In the genomic region with DNA sequence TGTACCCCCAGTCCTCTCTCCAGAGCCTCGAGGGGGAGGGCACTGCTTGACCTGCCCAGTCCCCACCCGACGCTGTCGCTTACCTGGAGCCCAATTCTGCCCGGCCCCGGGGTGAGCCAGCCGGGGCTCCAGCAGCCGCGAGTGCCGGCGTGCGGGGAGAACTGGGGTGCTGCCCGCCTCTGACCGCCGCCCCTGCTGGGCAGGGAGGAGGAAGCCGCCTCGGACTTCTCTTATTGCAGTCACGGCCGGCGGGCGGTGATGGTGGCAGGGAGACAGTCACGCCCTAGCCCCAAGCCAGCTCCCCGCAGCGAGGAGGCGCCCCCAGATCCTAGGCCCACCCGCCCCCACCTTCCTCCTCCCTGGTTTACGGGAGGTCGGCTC, we compare ENCODE assay signal across 9 cellular contexts. TPM values are rescaled to one million over a fixed set of nuclear protein-coding genes. Genes with fewer than 3 reads are reported as not detected.
DNase-seq lines count a peak whose midpoint lies in the region; ATAC-seq and TF ChIP-seq lines count a peak whose summit lies in the region.
"Had no signal": no experiment of that assay in that cellular context is flagged by ENCODE, and none has a peak within 500 bp of the region (broad histone marks: within the 10 kb centered on the region; RNA-seq: fewer than 3 reads in every experiment).

TSS of gene FGR (minus strand) at position 204 of the 381 bp plus-strand sequence. CDS start 11,269 bp downstream, outside the sequence.

- H3K4me2 ChIP-seq in OCI-LY3 (ENCODE audit: low read length), result peak within 1 kb of the TSS; percentile 93
- H3K4me2 ChIP-seq in SK-N-SH, result no peak within 1 kb of the TSS

- no peaks in the 10 kb centered on the region for H3K27me3 Mint-ChIP-seq in natural killer cell treated with Interleukin-12 subunit alpha and Interleukin-12 subunit beta and Interleukin-15 and Interleukin-18, amount 100 ng/mL, for 72 hours

- H3K9ac ChIP-seq in OCI-LY3 (ENCODE audit: low read length), result peak within 1 kb of the TSS; percentile 84
- H3K9ac ChIP-seq in SK-N-SH, result no peak within 1 kb of the TSS

- peak within 1 kb of the TSS; percentile 90 for H3K27ac ChIP-seq in OCI-LY3 (ENCODE audit: low read length)
- peak within 1 kb of the TSS; percentile 55 to 64 for H3K27ac ChIP-seq in esophagus (ENCODE audit: low read depth in 2 of 2, low read length in 1 of 2)
- no peak within 1 kb of the TSS for H3K27ac ChIP-seq in SK-N-SH (ENCODE audit: low read depth in 2 of 2, low read length in 1 of 2)

- no peak for TF ChIP-seq EP300 in SK-N-SH (IDR thresholded peaks at IDR 0.05; ENCODE audit: borderline replicate concordance in 1 of 2, low read depth in 1 of 2, low read length in 1 of 2)

- H3K36me3 ChIP-seq in OCI-LY3 (replicated peaks; ENCODE audit: low read depth, low read length) (no peaks in the 10 kb centered on the region), esophagus (ENCODE audit: control insufficient read depth in 2 of 2, insufficient read depth in 2 of 2, low read length in 1 of 2) (no peaks in the 10 kb centered on the region), SK-N-SH (replicated peaks in 1 of 2; ENCODE audit: control insufficient read depth in 1 of 2, insufficient read depth in 2 of 2, low read length in 1 of 2) (no peaks in the 10 kb centered on the region)

- CTCF ChIA-PET in SK-N-SH (lab: Yijun Ruan, JAX), result interaction anchor here (1.3 kb wide), 1 partner anchor 278 kb away, joined by 4 read pairs; no protein-coding TSS in a partner anchor

- H3K9me3 ChIP-seq in OCI-LY3 (ENCODE audit: insufficient read depth, low read length) (no peaks in the 10 kb centered on the region), esophagus (ENCODE audit: control insufficient read depth in 2 of 2, insufficient read depth in 1 of 2, low read depth in 1 of 2, low read length in 1 of 2) (no peaks in the 10 kb centered on the region), SK-N-SH (no peaks in the 10 kb centered on the region)

- H3K9me3 Mint-ChIP-seq in natural killer cell treated with Interleukin-12 subunit alpha and Interleukin-12 subunit beta and Interleukin-15 and Interleukin-18, amount 100 ng/mL, for 72 hours, result no peaks in the 10 kb centered on the region

- POLR2A ChIA-PET in SK-N-SH (lab: Yijun Ruan, JAX), result no interaction called here

- DNase-seq in AML-193 (lab: John Stamatoyannopoulos, UW), result peak; percentile 21
- peak; percentile 66 for DNase-seq in natural killer cell treated with Interleukin-12 subunit alpha and Interleukin-12 subunit beta and Interleukin-15 and Interleukin-18, amount 100 ng/mL, for 72 hours (ENCODE audit: low spot score)
- no peak for DNase-seq in SK-N-SH
- no peak for DNase-seq in NCI-H2227 (lab: John Stamatoyannopoulos, UW; ENCODE audit: unreplicated experiment)
- DNase-seq in D341Med (ENCODE audit: low spot score), result no peak
- DNase-seq: midbrain had no signal

- WGBS in esophagus, 2 donors, result 42 to 50% methylated on average over 25 to 28 of the region's 28 CpGs
- WGBS in SK-N-SH (ENCODE audit: low lambda C conversion rate), result 85% methylated on average over 7 of the region's 28 CpGs

- TF ChIP-seq CTCF in OCI-LY3 (IDR thresholded peaks at IDR 0.05; ENCODE audit: low read depth, low read length), result no peak
- TF ChIP-seq CTCF in SK-N-SH (IDR thresholded peaks at IDR 0.05), result no peak

- no peaks in the 10 kb centered on the region for H3K79me2 ChIP-seq in OCI-LY3 (ENCODE audit: low read length)
- H3K79me2 ChIP-seq in SK-N-SH (ENCODE audit: insufficient read depth), result no peaks in the 10 kb centered on the region

- H3K4me3 ChIP-seq in OCI-LY3 (ENCODE audit: low read length) (peak within 1 kb of the TSS; percentile 84), esophagus (ENCODE audit: low read depth in 1 of 2, low read length in 2 of 2) (peak within 1 kb of the TSS; percentile 37 to 40), SK-N-SH (ENCODE audit: low read depth in 2 of 2, low read length in 1 of 2) (no peak within 1 kb of the TSS)

- no peak for ATAC-seq in natural killer cell treated with Interleukin-12 subunit alpha and Interleukin-12 subunit beta and Interleukin-15 and Interleukin-18, amount 100 ng/mL, for 72 hours
- ATAC-seq in GM18873 (IDR thresholded peaks at IDR 0.05; ENCODE audit: low FRiP score, unreplicated experiment), result no peak

- H3K9me2 ChIP-seq in SK-N-SH, result no peaks in the 10 kb centered on the region

- peak within 1 kb of the TSS; percentile 76 for H3K4me3 Mint-ChIP-seq in natural killer cell treated with Interleukin-12 subunit alpha and Interleukin-12 subunit beta and Interleukin-15 and Interleukin-18, amount 100 ng/mL, for 72 hours

- H3K27ac Mint-ChIP-seq in natural killer cell treated with Interleukin-12 subunit alpha and Interleukin-12 subunit beta and Interleukin-15 and Interleukin-18, amount 100 ng/mL, for 72 hours, result peak within 1 kb of the TSS; percentile 81 to 83

- no peaks in the 10 kb centered on the region for H3K27me3 ChIP-seq in OCI-LY3 (ENCODE audit: low read depth, low read length)
- no peaks in the 10 kb centered on the region for H3K27me3 ChIP-seq in esophagus (ENCODE audit: control insufficient read depth in 1 of 2, insufficient read depth in 2 of 2, low read length in 2 of 2)
- no peaks in the 10 kb centered on the region for H3K27me3 ChIP-seq in SK-N-SH (ENCODE audit: insufficient read depth)

- no peak for TF ChIP-seq RAD21 in SK-N-SH (IDR thresholded peaks at IDR 0.05; ENCODE audit: low read length)

- H3K4me1 Mint-ChIP-seq in natural killer cell treated with Interleukin-12 subunit alpha and Interleukin-12 subunit beta and Interleukin-15 and Interleukin-18, amount 100 ng/mL, for 72 hours (ENCODE audit: low read depth in 2 of 2), result peaks cover 62 to 70% of the 10 kb centered on the region in 2 donors

- H3K36me3 Mint-ChIP-seq in natural killer cell treated with Interleukin-12 subunit alpha and Interleukin-12 subunit beta and Interleukin-15 and Interleukin-18, amount 100 ng/mL, for 72 hours, result no peaks in the 10 kb centered on the region

- peak within 1 kb of the TSS; percentile 57; the same call in 1 of the 2 replicates for H2AFZ ChIP-seq in OCI-LY3 (ENCODE audit: low read depth, low read length)
- H2AFZ ChIP-seq in SK-N-SH (ENCODE audit: low read depth), result no peak within 1 kb of the TSS

- H4K20me1 ChIP-seq in OCI-LY3 (ENCODE audit: insufficient read depth, low read length), result no peaks in the 10 kb centered on the region
- no peaks in the 10 kb centered on the region for H4K20me1 ChIP-seq in SK-N-SH (ENCODE audit: insufficient read depth)

- H3F3A ChIP-seq in SK-N-SH (replicated peaks; ENCODE audit: insufficient read depth), result no peaks in the 10 kb centered on the region

- H3K4me1 ChIP-seq in OCI-LY3 (ENCODE audit: low read length) (peaks cover 79% of the 10 kb centered on the region), esophagus (ENCODE audit: control insufficient read depth in 2 of 2, insufficient read depth in 2 of 2, low read length in 1 of 2) (peaks cover 0 to 11% of the 10 kb centered on the region in 2 donors), SK-N-SH (ENCODE audit: control insufficient read depth in 1 of 2, insufficient read depth in 2 of 2, low read depth in 1 of 2, low read length in 1 of 2) (peaks cover 0 to 2% of the 10 kb centered on the region in 2 experiments; a peak in 1 of 4 replicates)

TF ChIP-seq in SK-N-SH, 30 proteins besides CTCF, POLR2A, EP300 and RAD21:
- TF ChIP-seq POLR2AphosphoS5 (IDR thresholded peaks at IDR 0.05; ENCODE audit: low read depth, low read length) (no peak), USF2 (IDR thresholded peaks at IDR 0.05; ENCODE audit: borderline replicate concordance, low read depth, low read length) (no peak), TCF12 (IDR thresholded peaks at IDR 0.05) (no peak), MXI1 (IDR thresholded peaks at IDR 0.05; ENCODE audit: low read depth, low read length) (no peak), MEF2A (IDR thresholded peaks at IDR 0.05; ENCODE audit: borderline replicate concordance, low read depth) (no peak), NFIC (IDR thresholded peaks at IDR 0.05; ENCODE audit: borderline replicate concordance) (no peak), GABPA (IDR thresholded peaks at IDR 0.05; ENCODE audit: low read depth) (no peak), RXRA (IDR thresholded peaks at IDR 0.05; ENCODE audit: borderline replicate concordance, low read depth) (no peak), EZH2phosphoT487 (IDR thresholded peaks at IDR 0.05; ENCODE audit: borderline replicate concordance, low read depth) (no peak), JUND (IDR thresholded peaks at IDR 0.05) (no peak)
- TF ChIP-seq, protein P1, sequence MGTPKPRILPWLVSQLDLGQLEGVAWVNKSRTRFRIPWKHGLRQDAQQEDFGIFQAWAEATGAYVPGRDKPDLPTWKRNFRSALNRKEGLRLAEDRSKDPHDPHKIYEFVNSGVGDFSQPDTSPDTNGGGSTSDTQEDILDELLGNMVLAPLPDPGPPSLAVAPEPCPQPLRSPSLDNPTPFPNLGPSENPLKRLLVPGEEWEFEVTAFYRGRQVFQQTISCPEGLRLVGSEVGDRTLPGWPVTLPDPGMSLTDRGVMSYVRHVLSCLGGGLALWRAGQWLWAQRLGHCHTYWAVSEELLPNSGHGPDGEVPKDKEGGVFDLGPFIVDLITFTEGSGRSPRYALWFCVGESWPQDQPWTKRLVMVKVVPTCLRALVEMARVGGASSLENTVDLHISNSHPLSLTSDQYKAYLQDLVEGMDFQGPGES (IDR thresholded peaks at IDR 0.05; ENCODE audit: low read depth, low read length), result no peak

RNA-seq across cellular contexts. Expression of gene FGR, which starts in this region (rescaled TPM):
- polyA plus RNA-seq in esophagus, result 1 to 10 TPM; 3.4 to 3.6 TPM
- 10 to 100 TPM; 14.2 to 60.0 TPM for total RNA-seq in natural killer cell treated with Interleukin-12 subunit alpha and Interleukin-12 subunit beta and Interleukin-15 and Interleukin-18, amount 100 ng/mL, for 72 hours
- polyA plus RNA-seq in SK-N-SH (2012; rRNA removed), result not detected in 2 replicates
- not detected in 2 replicates for polyA plus RNA-seq in SK-N-SH (2012; cell fraction: cytosol; rRNA removed)
- polyA plus RNA-seq in SK-N-SH (2012; cell fraction: nucleus; rRNA removed), result 0.01 TPM in 1 of 2 replicates, not detected in the other

Comparison
In these comparisons a context has a peak if more than half of its experiments do, and no peak if none do; other contexts are left out.
1. DNase-seq: peak in AML-193 (2 of 2) and natural killer cell treated with Interleukin-12 subunit alpha and Interleukin-12 subunit beta and Interleukin-15 and Interleukin-18, amount 100 ng/mL, for 72 hours (single experiment); none in SK-N-SH (single experiment), NCI-H2227 (single experiment) and D341Med (single experiment).
2. H3K27ac ChIP-seq: peak in OCI-LY3 (single experiment) and esophagus (2 of 2); none in SK-N-SH (0 of 2).
3. H3K4me3 ChIP-seq: peak in OCI-LY3 (single experiment) and esophagus (2 of 2); none in SK-N-SH (0 of 2).